ENCODE assay signal across 15 cellular contexts in genomic region chr1:32311709-32312393, GRCh38. TPM values are rescaled to one million over a fixed set of nuclear protein-coding genes. Genes with fewer than 3 reads are reported as not detected.
DNase-seq lines count a peak whose midpoint lies in the region; ATAC-seq and TF ChIP-seq lines count a peak whose summit lies in the region.
"Had no signal": no experiment of that assay in that cellular context is flagged by ENCODE, and none has a peak within 500 bp of the region (broad histone marks: within the 10 kb centered on the region; RNA-seq: fewer than 3 reads in every experiment).

No MANE protein-coding gene starts in this region.

- DNase-seq in activated CD8-positive, alpha-beta memory T cell treated with anti-CD3 and anti-CD28 coated beads, Interleukin-2, amount 10 ng/mL, durations not matched to agents 7 days and 5 days: no peak
- DNase-seq in activated CD8-positive, alpha-beta memory T cell treated with anti-CD3 and anti-CD28 coated beads, Interleukin-2, amount 50 U/mL, for 48 hours: no peak
- DNase-seq in activated B cell treated with CpG ODN at 0.5 μM for 24 hours: no peak
- DNase-seq in colonic mucosa: no peak
- no peak for DNase-seq in T1000 (lab: John Stamatoyannopoulos, UW)
- DNase-seq: effector memory CD8-positive, alpha-beta T cell; NCI-H1930; stimulated activated CD4-positive, alpha-beta T cell treated with anti-CD3 and anti-CD28 coated beads, Interleukin-1b, Interleukin-23, amount 100 ng/mL, for 48 hours had no signal

- H3K27me3 Mint-ChIP-seq in activated CD8-positive, alpha-beta memory T cell treated with anti-CD3 and anti-CD28 coated beads, Interleukin-2, amount 10 ng/mL, durations not matched to agents 7 days and 5 days: no peaks in the 10 kb centered on the region
- no peaks in the 10 kb centered on the region for H3K27me3 Mint-ChIP-seq in activated B cell treated with CpG ODN at 0.5 μM for 24 hours
- H3K27me3 Mint-ChIP-seq: effector memory CD8-positive, alpha-beta T cell had no signal

- peaks cover 38% of the 10 kb centered on the region for H3K4me1 Mint-ChIP-seq in activated CD8-positive, alpha-beta memory T cell treated with anti-CD3 and anti-CD28 coated beads, Interleukin-2, amount 10 ng/mL, durations not matched to agents 7 days and 5 days
- H3K4me1 Mint-ChIP-seq in activated B cell treated with CpG ODN at 0.5 μM for 24 hours: peaks cover 78% of the 10 kb centered on the region

- no peak for TF ChIP-seq CTCF in HEK293 (tag by site-specific recombination; IDR thresholded peaks at IDR 0.05)
- no peak for TF ChIP-seq CTCF in activated B cell treated with CpG ODN at 0.5 μM for 24 hours (IDR thresholded peaks at IDR 0.05)
- TF ChIP-seq CTCF in neutrophil (IDR thresholded peaks at IDR 0.05): no peak
- TF ChIP-seq CTCF in colonic mucosa (IDR thresholded peaks at IDR 0.05): no peak

- H3K4me3 Mint-ChIP-seq in activated CD8-positive, alpha-beta memory T cell treated with anti-CD3 and anti-CD28 coated beads, Interleukin-2, amount 10 ng/mL, durations not matched to agents 7 days and 5 days: no peak overlapping the region
- no peak overlapping the region for H3K4me3 Mint-ChIP-seq in activated B cell treated with CpG ODN at 0.5 μM for 24 hours
- H3K4me3 Mint-ChIP-seq: effector memory CD8-positive, alpha-beta T cell; T-helper 1 cell treated with Interleukin-12 subunit alpha and Interleukin-12 subunit beta and Interleukin-4 antibody, amounts not matched to agents 30 μg/mL and 1 μg/mL, for 36 hours had no signal

- H3K4me1 ChIP-seq in HEK293 (ENCODE audit: control insufficient read depth, insufficient read depth, low read length): peaks cover 12% of the 10 kb centered on the region
- no peaks in the 10 kb centered on the region for H3K4me1 ChIP-seq in neutrophil (ENCODE audit: control insufficient read depth in 1 of 2, insufficient read depth in 1 of 2, low read depth in 1 of 2, low read length in 1 of 2)
- H3K4me1 ChIP-seq in colonic mucosa: peaks cover 4% of the 10 kb centered on the region

- no peaks in the 10 kb centered on the region for H3K9me3 Mint-ChIP-seq in activated CD8-positive, alpha-beta memory T cell treated with anti-CD3 and anti-CD28 coated beads, Interleukin-2, amount 10 ng/mL, durations not matched to agents 7 days and 5 days (ENCODE audit: low read depth)
- no peaks in the 10 kb centered on the region for H3K9me3 Mint-ChIP-seq in activated B cell treated with CpG ODN at 0.5 μM for 24 hours
- H3K9me3 Mint-ChIP-seq: effector memory CD8-positive, alpha-beta T cell; T-helper 1 cell treated with Interleukin-12 subunit alpha and Interleukin-12 subunit beta and Interleukin-4 antibody, amounts not matched to agents 30 μg/mL and 1 μg/mL, for 36 hours had no signal

- CTCF ChIA-PET in activated CD8-positive, alpha-beta memory T cell treated with anti-CD3 and anti-CD28 coated beads, Interleukin-2, amount 10 ng/mL, durations not matched to agents 7 days and 5 days (lab: Charles Lee): interaction anchor here (0.5 to 1.2 kb wide), 6 partner anchors 10 to 229 kb away, joined by 3 to 4 read pairs (median 4); no protein-coding TSS in a partner anchor
- CTCF ChIA-PET in HEK293 (lab: Yijun Ruan, JAX): interaction anchor here (0.7 to 1.7 kb wide), 4 partner anchors 10 to 96 kb away, joined by 4 to 6 read pairs (median 5); partner anchors contain the start of gene FAM167B
- CTCF ChIA-PET in activated B cell treated with CpG ODN at 0.5 μM for 24 hours (lab: Charles Lee): no interaction called here

- H3K36me3 ChIP-seq in HEK293 (ENCODE audit: control insufficient read depth in 2 of 2, insufficient read depth in 1 of 2, low read length in 2 of 2) (peaks cover 5 to 19% of the 10 kb centered on the region in 2 experiments; a peak in 2 of 3 replicates), neutrophil (peaks cover 11% of the 10 kb centered on the region), colonic mucosa (no peaks in the 10 kb centered on the region)
- H3K36me3 ChIP-seq: thoracic aorta had no signal

- intact Hi-C loops in activated B cell treated with CpG ODN at 0.5 μM for 24 hours (cut with micrococcal nuclease) (no loop called here), colonic mucosa (cut with DNase I) (no loop called here)

- no peak overlapping the region for H3K27ac ChIP-seq in HEK293 (ENCODE audit: extremely low read depth, low read depth, low read length)
- H3K27ac ChIP-seq in neutrophil: peak overlapping the region; percentile 9
- H3K27ac ChIP-seq in colonic mucosa: no peak overlapping the region
- H3K27ac ChIP-seq: right atrium auricular region, RWPE1, thoracic aorta had no signal

- peak overlapping the region; percentile 69 for H3K27ac Mint-ChIP-seq in activated CD8-positive, alpha-beta memory T cell treated with anti-CD3 and anti-CD28 coated beads, Interleukin-2, amount 10 ng/mL, durations not matched to agents 7 days and 5 days
- H3K27ac Mint-ChIP-seq in activated B cell treated with CpG ODN at 0.5 μM for 24 hours: peak overlapping the region; percentile 28
- H3K27ac Mint-ChIP-seq: T-helper 1 cell treated with Interleukin-12 subunit alpha and Interleukin-12 subunit beta and Interleukin-4 antibody, amounts not matched to agents 30 μg/mL and 1 μg/mL, for 36 hours had no signal

- H3K4me3 ChIP-seq in HEK293 (ENCODE audit: low read depth, low read length): no peak overlapping the region
- H3K4me3 ChIP-seq in neutrophil (ENCODE audit: low read depth in 1 of 2, low read length in 1 of 2): no peak overlapping the region
- H3K4me3 ChIP-seq in colonic mucosa: no peak overlapping the region
- H3K4me3 ChIP-seq: right atrium auricular region, thoracic aorta had no signal

- H3K9ac ChIP-seq in colonic mucosa (ENCODE audit: low read depth in 2 of 2, low read length in 2 of 2): no peak overlapping the region

- POLR2A ChIA-PET in HEK293 (lab: Yijun Ruan, JAX): interaction anchor here (1.4 to 2.0 kb wide), 2 partner anchors 20 to 24 kb away, joined by 3 to 5 read pairs; partner anchors contain the start of gene MARCKSL1
- POLR2A ChIA-PET in activated B cell treated with CpG ODN at 0.5 μM for 24 hours (lab: Charles Lee): interaction anchor here (0.5 to 2.3 kb wide), 6 partner anchors 10 to 192 kb away, joined by 3 to 9 read pairs (median 7); partner anchors contain the start of genes HDAC1 and MARCKSL1

- H3K27me3 ChIP-seq in neutrophil: no peaks in the 10 kb centered on the region
- no peaks in the 10 kb centered on the region for H3K27me3 ChIP-seq in colonic mucosa
- H3K27me3 ChIP-seq: right atrium auricular region had no signal

- H3K36me3 Mint-ChIP-seq in activated CD8-positive, alpha-beta memory T cell treated with anti-CD3 and anti-CD28 coated beads, Interleukin-2, amount 10 ng/mL, durations not matched to agents 7 days and 5 days: peaks cover 27% of the 10 kb centered on the region
- peaks cover 33% of the 10 kb centered on the region for H3K36me3 Mint-ChIP-seq in activated B cell treated with CpG ODN at 0.5 μM for 24 hours (ENCODE audit: low read depth)

- H3K9me3 ChIP-seq in HEK293 (ENCODE audit: control insufficient read depth, insufficient read depth, low read depth, low read length): no peaks in the 10 kb centered on the region
- H3K9me3 ChIP-seq in neutrophil: no peaks in the 10 kb centered on the region
- H3K9me3 ChIP-seq in colonic mucosa: no peaks in the 10 kb centered on the region
- H3K9me3 ChIP-seq: right atrium auricular region, thoracic aorta had no signal

- no peak for ATAC-seq in activated CD8-positive, alpha-beta memory T cell treated with anti-CD3 and anti-CD28 coated beads, Interleukin-2, amount 10 ng/mL, durations not matched to agents 7 days and 5 days
- no peak for ATAC-seq in activated B cell treated with CpG ODN at 0.5 μM for 24 hours (ENCODE audit: low read depth)
- ATAC-seq in GM19351 (IDR thresholded peaks at IDR 0.05; ENCODE audit: unreplicated experiment): no peak
- ATAC-seq: effector memory CD8-positive, alpha-beta T cell had no signal

RNA-seq across cellular contexts. Expression of gene HDAC1, which starts 20.0 kb away (rescaled TPM):
- total RNA-seq in activated CD8-positive, alpha-beta memory T cell treated with anti-CD3 and anti-CD28 coated beads, Interleukin-2, amount 10 ng/mL, durations not matched to agents 7 days and 5 days: 100 to 1,000 TPM; 183 to 189 TPM
- total RNA-seq in activated B cell treated with CpG ODN at 0.5 μM for 24 hours (204 and 212 TPM in 2 replicates), colonic mucosa (100 to 1,000 TPM; 226 to 291 TPM)

RNA-seq across cellular contexts. Expression of gene MARCKSL1, which starts 24.2 kb away (rescaled TPM):
- total RNA-seq in activated CD8-positive, alpha-beta memory T cell treated with anti-CD3 and anti-CD28 coated beads, Interleukin-2, amount 10 ng/mL, durations not matched to agents 7 days and 5 days: 10 to 100 TPM; 11.2 to 11.8 TPM
- total RNA-seq in activated B cell treated with CpG ODN at 0.5 μM for 24 hours: 132 TPM in 2 replicates
- 100 to 1,000 TPM; 174 to 199 TPM for total RNA-seq in colonic mucosa

RNA-seq across cellular contexts. Expression of gene FAM229A, which starts 50.4 kb away (rescaled TPM):
- total RNA-seq in activated CD8-positive, alpha-beta memory T cell treated with anti-CD3 and anti-CD28 coated beads, Interleukin-2, amount 10 ng/mL, durations not matched to agents 7 days and 5 days: 1 to 10 TPM; 4.1 to 5.4 TPM
- total RNA-seq in activated B cell treated with CpG ODN at 0.5 μM for 24 hours: 7.6 and 11.7 TPM in 2 replicates
- 1 to 10 TPM; 5.6 to 8.0 TPM for total RNA-seq in colonic mucosa

RNA-seq across cellular contexts. Expression of gene TSSK3, which starts 50.5 kb away (rescaled TPM):
- total RNA-seq in activated CD8-positive, alpha-beta memory T cell treated with anti-CD3 and anti-CD28 coated beads, Interleukin-2, amount 10 ng/mL, durations not matched to agents 7 days and 5 days: under 1 TPM; 0.70 TPM
- 3.5 and 6.1 TPM in 2 replicates for total RNA-seq in activated B cell treated with CpG ODN at 0.5 μM for 24 hours
- total RNA-seq in colonic mucosa: under 1 TPM; 0.61 to 0.99 TPM

Comparison
In these comparisons a context has a peak if more than half of its experiments do, and no peak if none do; other contexts are left out.
1. RNA of gene MARCKSL1, which starts 24.2 kb away (total RNA-seq): 174 to 199 TPM in colonic mucosa and 132 TPM in activated B cell treated with CpG ODN at 0.5 μM for 24 hours; 11.2 to 11.8 TPM in activated CD8-positive, alpha-beta memory T cell treated with anti-CD3 and anti-CD28 coated beads, Interleukin-2, amount 10 ng/mL, durations not matched to agents 7 days and 5 days; every median in the first group is over 10 times any median in the second.